8 cellular contexts compared by ENCODE assay signal in genomic region chr17:58666858-58667267, GRCh38. TPM values are rescaled to one million over a fixed set of nuclear protein-coding genes. Genes with fewer than 3 reads are reported as not detected.
A peak's percentile ranks its signal among the peaks of the same experiment; 100 is the strongest.
DNase-seq lines count a peak whose midpoint lies in the region; ATAC-seq, FAIRE-seq and TF ChIP-seq lines count a peak whose summit lies in the region.

No MANE protein-coding gene starts in this region.

- no peaks in the 10 kb centered on the region for H3K36me3 Mint-ChIP-seq in WTC11
- no peaks in the 10 kb centered on the region for H3K36me3 Mint-ChIP-seq in naive thymus-derived CD4-positive, alpha-beta T cell
- no peaks in the 10 kb centered on the region for H3K36me3 Mint-ChIP-seq in glutamatergic neuron (ENCODE audit: unreplicated experiment)

- TF ChIP-seq EP300 in H1 (IDR thresholded peaks at IDR 0.05; ENCODE audit: borderline replicate concordance in 1 of 2, low read depth in 2 of 2, low read length in 2 of 2) = no peak

- H3K27me3 Mint-ChIP-seq in WTC11 (ENCODE audit: low read depth) (no peaks in the 10 kb centered on the region; the same call in 1 of the 2 replicates), glutamatergic neuron (ENCODE audit: unreplicated experiment) (no peaks in the 10 kb centered on the region)
- H3K27me3 Mint-ChIP-seq in naive thymus-derived CD4-positive, alpha-beta T cell = peaks cover 0 to 23% (median 11%) of the 10 kb centered on the region in 5 donors

- H3K4me3 Mint-ChIP-seq in WTC11 = no peak overlapping the region
- peak overlapping the region in 9 of 10 donors; percentile 14 to 80 (median 48) for H3K4me3 Mint-ChIP-seq in naive thymus-derived CD4-positive, alpha-beta T cell
- no peak overlapping the region for H3K4me3 Mint-ChIP-seq in glutamatergic neuron (ENCODE audit: unreplicated experiment)

- H3K14ac ChIP-seq in H1 (ENCODE audit: insufficient read length) = no peak overlapping the region

- H3K79me1 ChIP-seq in H1 (ENCODE audit: low read depth, low read length) = no peaks in the 10 kb centered on the region

- no peak overlapping the region for H3K23ac ChIP-seq in H1 (ENCODE audit: insufficient read length)

- FAIRE-seq in H1 (lab: Jason Lieb, UNC) = no peak

- no peak overlapping the region for H3K4me2 ChIP-seq in H1 (ENCODE audit: insufficient read depth in 1 of 2, low read depth in 2 of 2, low read length in 2 of 2)

- POLR2A ChIA-PET in WTC11 (lab: Charles Lee) = no interaction called here
- POLR2A ChIA-PET in H1 (lab: Charles Lee; ENCODE audit: partially characterized antibody) = interaction anchor here (0.7 to 3.3 kb wide), 4 partner anchors 8 to 47 kb away, joined by 3 to 17 read pairs (median 10); no protein-coding TSS in a partner anchor
- POLR2A ChIA-PET in naive thymus-derived CD4-positive, alpha-beta T cell (lab: Charles Lee) = interaction anchor here (0.7 kb wide), 1 partner anchor 489 kb away, joined by 4 read pairs; the partner anchor contains the start of gene PRR11

- no peaks in the 10 kb centered on the region for H3K9me3 Mint-ChIP-seq in WTC11
- peaks cover 0 to 1% (median 0%) of the 10 kb centered on the region in 11 donors for H3K9me3 Mint-ChIP-seq in naive thymus-derived CD4-positive, alpha-beta T cell
- H3K9me3 Mint-ChIP-seq in glutamatergic neuron (ENCODE audit: unreplicated experiment) = no peaks in the 10 kb centered on the region

- H2BK15ac ChIP-seq in H1 (ENCODE audit: low read length) = no peak overlapping the region

- H3K27ac ChIP-seq in H1 (ENCODE audit: low read depth, low read length) = no peak overlapping the region
- no peak overlapping the region for H3K27ac ChIP-seq in naive thymus-derived CD4-positive, alpha-beta T cell (ENCODE audit: low read depth, low read length)

- TF ChIP-seq POLR2A in H1 (IDR thresholded peaks at IDR 0.05; ENCODE audit: control extremely low read depth in 1 of 2, low read depth in 2 of 2, low read length in 2 of 2) = no peak

- CTCF ChIA-PET in WTC11 (lab: Charles Lee) = interaction anchor here (1.4 kb wide), 1 partner anchor 338 kb away, joined by 3 read pairs; no protein-coding TSS in a partner anchor
- CTCF ChIA-PET in H1 (lab: Charles Lee; ENCODE audit: partially characterized antibody) = interaction anchor here (0.8 kb wide), 1 partner anchor 45 kb away, joined by 5 read pairs; no protein-coding TSS in a partner anchor
- CTCF ChIA-PET in naive thymus-derived CD4-positive, alpha-beta T cell (lab: Charles Lee) = no interaction called here

- no peaks in the 10 kb centered on the region for H3K79me2 ChIP-seq in H1 (ENCODE audit: control insufficient read depth in 1 of 2, insufficient read depth in 2 of 2, low read length in 2 of 2)

- no peak overlapping the region for H3K56ac ChIP-seq in H1 (replicated peaks; ENCODE audit: insufficient read length, low read depth, low read length)

- H2BK20ac ChIP-seq in H1 (ENCODE audit: low read length) = no peak overlapping the region

- H3K9ac ChIP-seq in H1 (replicated peaks in 1 of 4; ENCODE audit: extremely low read depth in 1 of 4, low read depth in 3 of 4, low read length in 3 of 4) = no peak overlapping the region; a peak in 1 of 7 replicates

- H2AFZ ChIP-seq in H1 (ENCODE audit: low read length) = peak overlapping the region; percentile 71; the same call in 1 of the 2 replicates

- no peaks in the 10 kb centered on the region for H3K9me3 ChIP-seq in H1 (ENCODE audit: insufficient read depth in 2 of 2, low read depth in 1 of 2, low read length in 1 of 2)
- no peaks in the 10 kb centered on the region for H3K9me3 ChIP-seq in naive thymus-derived CD4-positive, alpha-beta T cell (ENCODE audit: control insufficient read depth in 2 of 3, low read length in 3 of 3)

- no peaks in the 10 kb centered on the region for H4K20me1 ChIP-seq in H1 (replicated peaks in 1 of 2; ENCODE audit: control insufficient read depth in 1 of 2, insufficient read depth in 2 of 2, low read length in 2 of 2)

- no peak overlapping the region for H2AK5ac ChIP-seq in H1 (ENCODE audit: low read depth, low read length)

- H3K36me3 ChIP-seq in H1 (ENCODE audit: control insufficient read depth in 2 of 4, insufficient read depth in 4 of 4, low read length in 3 of 4) = no peaks in the 10 kb centered on the region
- H3K36me3 ChIP-seq in naive thymus-derived CD4-positive, alpha-beta T cell (ENCODE audit: control insufficient read depth in 2 of 3, insufficient read depth in 3 of 3, low read length in 3 of 3) = no peaks in the 10 kb centered on the region

- no peak overlapping the region for H3K4ac ChIP-seq in H1 (replicated peaks; ENCODE audit: insufficient read length, low read depth, low read length)

- no peak overlapping the region for H2BK5ac ChIP-seq in H1 (ENCODE audit: low read depth, low read length)

- H3K4me1 Mint-ChIP-seq in WTC11 = peaks cover 14% of the 10 kb centered on the region
- H3K4me1 Mint-ChIP-seq in naive thymus-derived CD4-positive, alpha-beta T cell = peaks cover 0 to 9% (median 8%) of the 10 kb centered on the region in 7 donors
- no peaks in the 10 kb centered on the region for H3K4me1 Mint-ChIP-seq in glutamatergic neuron (ENCODE audit: low read depth, unreplicated experiment)

- WGBS in H1 (ENCODE audit: extremely low coverage in 1 of 2, insufficient coverage in 1 of 2, insufficient read length in 1 of 2, insufficient replicate concordance in 2 of 2, low coverage in 1 of 2, low lambda C conversion rate in 2 of 2, missing lambda C conversion rate in 1 of 2), 2 experiments = 85% methylated on average over 19 of the region's 19 CpGs; no CpG with 5 or more reads in 1 of the 2 experiments

- TF ChIP-seq CTCF in WTC11 (IDR thresholded peaks at IDR 0.05) (no peak), H1 (IDR thresholded peaks at IDR 0.05; ENCODE audit: control extremely low read depth in 1 of 3, insufficient read depth in 1 of 3, low read depth in 1 of 3, low read length in 3 of 3) (no peak), glutamatergic neuron (IDR thresholded peaks at IDR 0.05; ENCODE audit: partially characterized antibody, unreplicated experiment) (no peak)

- no peaks in the 10 kb centered on the region; the same call in 1 of the 2 replicates for H3K23me2 ChIP-seq in H1 (ENCODE audit: low read depth, low read length)

- no peak overlapping the region for H2BK120ac ChIP-seq in H1 (replicated peaks; ENCODE audit: low read depth, low read length)

- no peak overlapping the region for H3K18ac ChIP-seq in H1 (ENCODE audit: extremely low read depth, low read length)

- H3K4me3 ChIP-seq in H1 (ENCODE audit: extremely low read depth in 1 of 4, insufficient read depth in 2 of 4, low read depth in 3 of 4, low read length in 4 of 4) = no peak overlapping the region
- H3K4me3 ChIP-seq in naive thymus-derived CD4-positive, alpha-beta T cell (ENCODE audit: low read length) = peak overlapping the region; percentile 0

- H4K91ac ChIP-seq in H1 (replicated peaks; ENCODE audit: insufficient read length, low read length) = no peak overlapping the region

- intact Hi-C loops in naive thymus-derived CD4-positive, alpha-beta T cell (cut with micrococcal nuclease) = no loop called here

- ATAC-seq in WTC11 = peak; percentile 41; the same call in 1 of the 2 replicates
- ATAC-seq in naive thymus-derived CD4-positive, alpha-beta T cell = peak; percentile 79
- no peak for ATAC-seq in HG03175 (IDR thresholded peaks at IDR 0.05; ENCODE audit: unreplicated experiment)
- no peak for ATAC-seq in GM21528 (IDR thresholded peaks at IDR 0.05; ENCODE audit: low FRiP score, unreplicated experiment)

- no peak for TF ChIP-seq RAD21 in H1 (IDR thresholded peaks at IDR 0.05 in 1 of 2, conservative IDR thresholded peaks at IDR 0.05 in 1 of 2; ENCODE audit: low read depth in 2 of 2, low read length in 2 of 2)

- no peak overlapping the region for H2BK12ac ChIP-seq in H1 (ENCODE audit: low read depth, low read length)

- H3K27me3 ChIP-seq in H1 (replicated peaks in 1 of 4; ENCODE audit: control insufficient read depth in 3 of 4, extremely low read depth in 1 of 4, insufficient read depth in 3 of 4, low read length in 3 of 4) = no peaks in the 10 kb centered on the region
- no peaks in the 10 kb centered on the region for H3K27me3 ChIP-seq in naive thymus-derived CD4-positive, alpha-beta T cell (ENCODE audit: control insufficient read depth in 2 of 2, insufficient read depth in 2 of 2, low read length in 2 of 2)

- no peak overlapping the region for H3K27ac Mint-ChIP-seq in WTC11
- peak overlapping the region in 4 of 9 donors; percentile 14 to 32 (median 23) for H3K27ac Mint-ChIP-seq in naive thymus-derived CD4-positive, alpha-beta T cell
- H3K27ac Mint-ChIP-seq in glutamatergic neuron (ENCODE audit: unreplicated experiment) = no peak overlapping the region

- H4K5ac ChIP-seq in H1 (ENCODE audit: insufficient read length, low read depth, low read length) = no peak overlapping the region

- peaks cover 0 to 4% (median 1%) of the 10 kb centered on the region in 4 experiments; a peak in 2 of 7 replicates for H3K4me1 ChIP-seq in H1 (replicated peaks in 1 of 4; ENCODE audit: control insufficient read depth in 3 of 4, insufficient read depth in 4 of 4, low read length in 3 of 4)
- no peaks in the 10 kb centered on the region for H3K4me1 ChIP-seq in naive thymus-derived CD4-positive, alpha-beta T cell (ENCODE audit: control insufficient read depth in 2 of 2, insufficient read depth in 2 of 2, low read length in 2 of 2)

- DNase-seq in NCI-H1092 (lab: John Stamatoyannopoulos, UW) = peak; percentile 37
- no peak for DNase-seq in WTC11 (ENCODE audit: low spot score)
- no peak for DNase-seq in H1 (ENCODE audit: low read depth in 1 of 2, low spot score in 2 of 2)
- peak in 5 of 9 donors; percentile 21 to 52 (median 26) for DNase-seq in naive thymus-derived CD4-positive, alpha-beta T cell
- DNase-seq in UCSD-AML1 (lab: John Stamatoyannopoulos, UW; ENCODE audit: unreplicated experiment) = no peak
- no peak for DNase-seq in glutamatergic neuron

- no peak overlapping the region for H4K8ac ChIP-seq in H1 (ENCODE audit: extremely low read depth, insufficient read depth, low read length)

RNA-seq across cellular contexts. Expression of gene TEX14, which starts 25.0 kb away (rescaled TPM):
- total RNA-seq in WTC11 (2021) = 0.76 to 1.4 TPM (median 1.3 TPM) in 3 replicates
- total RNA-seq in H1 (2021; fragmentation: NEBNext Ultra II Directional; extraction: Animal tissue kit (Norgen Biotek cat#: 25700)) = 0.88 and 2.5 TPM in 2 replicates
- 0.55 and 0.83 TPM in 2 replicates for polyA plus RNA-seq in H1 (2011; rRNA removed)
- 0.75 TPM for polyA plus RNA-seq in H1 (2011; cell fraction: cytosol; rRNA removed)
- polyA plus RNA-seq in H1 (2011; cell fraction: nucleus; rRNA removed) = 0.43 TPM
- 1.4 to 2.1 TPM (median 1.8 TPM) in 4 replicates for polyA plus RNA-seq in H1 (2012, experiment 1 of 2)
- 0.13 TPM for polyA plus RNA-seq in H1 (2012, experiment 2 of 2)
- polyA plus RNA-seq in H1 (2013, experiment 1 of 2) = 1.9 TPM
- 1.4 TPM for polyA plus RNA-seq in H1 (2013, experiment 2 of 2)
- 0.56 and 0.60 TPM in 2 replicates for polyA minus RNA-seq in H1 (2011; rRNA and poly(A)+ RNA removed)
- 0.22 TPM for polyA minus RNA-seq in H1 (2011; cell fraction: cytosol; rRNA and poly(A)+ RNA removed)
- 1.1 TPM for polyA minus RNA-seq in H1 (2011; cell fraction: nucleus; rRNA and poly(A)+ RNA removed)
- total RNA-seq in naive thymus-derived CD4-positive, alpha-beta T cell = 1 to 10 TPM in 1 of 5 experiments, under 1 TPM in 4; 0.17 to 2.4 (median 0.54) TPM
- not detected for polyA plus RNA-seq in naive thymus-derived CD4-positive, alpha-beta T cell
- 0.20 TPM for total RNA-seq in glutamatergic neuron (ENCODE audit: unreplicated experiment)

RNA-seq across cellular contexts. Expression of gene RAD51C, which starts 25.5 kb away (rescaled TPM):
- total RNA-seq in WTC11 (2021) (15.2 to 19.5 TPM (median 17.7 TPM) in 3 replicates), glutamatergic neuron (ENCODE audit: unreplicated experiment) (8.5 TPM)
- total RNA-seq in H1 (2021; fragmentation: NEBNext Ultra II Directional; extraction: Animal tissue kit (Norgen Biotek cat#: 25700)) = 10.2 and 10.4 TPM in 2 replicates
- 9.6 and 21.7 TPM in 2 replicates for polyA plus RNA-seq in H1 (2011; rRNA removed)
- polyA plus RNA-seq in H1 (2011; cell fraction: cytosol; rRNA removed) = 23.1 TPM
- 4.2 TPM for polyA plus RNA-seq in H1 (2011; cell fraction: nucleus; rRNA removed)
- polyA plus RNA-seq in H1 (2012, experiment 1 of 2) = 21.6 to 35.9 TPM (median 23.9 TPM) in 4 replicates
- 9.4 TPM for polyA plus RNA-seq in H1 (2012, experiment 2 of 2)
- 22.2 TPM for polyA plus RNA-seq in H1 (2013, experiment 1 of 2)
- polyA plus RNA-seq in H1 (2013, experiment 2 of 2) = 22.3 TPM
- 16.8 and 25.2 TPM in 2 replicates for polyA minus RNA-seq in H1 (2011; rRNA and poly(A)+ RNA removed)
- 8.7 TPM for polyA minus RNA-seq in H1 (2011; cell fraction: cytosol; rRNA and poly(A)+ RNA removed)
- 12.5 TPM for polyA minus RNA-seq in H1 (2011; cell fraction: nucleus; rRNA and poly(A)+ RNA removed)
- total RNA-seq in naive thymus-derived CD4-positive, alpha-beta T cell = 10 to 100 TPM; 11.4 to 52.6 (median 27.8) TPM
- polyA plus RNA-seq in naive thymus-derived CD4-positive, alpha-beta T cell = 10 to 100 TPM; 46.5 to 57.9 TPM

Comparison
In these comparisons a context has a peak if more than half of its experiments do, and no peak if none do; other contexts are left out.
1. DNase-seq: peak in NCI-H1092 (single experiment) and naive thymus-derived CD4-positive, alpha-beta T cell (5 of 9); none in WTC11 (single experiment), H1 (0 of 2), UCSD-AML1 (single experiment) and glutamatergic neuron (single experiment).
2. ATAC-seq: peak in WTC11 (single experiment) and naive thymus-derived CD4-positive, alpha-beta T cell (single experiment); none in HG03175 (single experiment) and GM21528 (single experiment).
3. H3K4me3 Mint-ChIP-seq: peak in naive thymus-derived CD4-positive, alpha-beta T cell (9 of 10); none in WTC11 (single experiment) and glutamatergic neuron (single experiment).